Comparison of ENCODE assay signal across 8 cellular contexts in genomic region chr15:63157066-63157890, GRCh38. TPM values are rescaled to one million over a fixed set of nuclear protein-coding genes. Genes with fewer than 3 reads are reported as not detected.
DNase-seq lines count a peak whose midpoint lies in the region; ATAC-seq and TF ChIP-seq lines count a peak whose summit lies in the region.

TSS of gene RPS27L (minus strand) at chr15:63157477. CDS start at chr15:63157405, 72 bp downstream.

- H3K4me1 Mint-ChIP-seq in Caco-2 (ENCODE audit: low read depth, unreplicated experiment), result no peaks in the 10 kb centered on the region
- peaks cover 26% of the 10 kb centered on the region for H3K4me1 Mint-ChIP-seq in activated CD8-positive, alpha-beta memory T cell treated with anti-CD3 and anti-CD28 coated beads, Interleukin-2, amount 10 ng/mL, durations not matched to agents 7 days and 5 days

- peak within 1 kb of the TSS; percentile 94 for H3K27ac ChIP-seq in HUES48 (ENCODE audit: low read depth, low read length)

- H3K27ac Mint-ChIP-seq in Caco-2 (ENCODE audit: unreplicated experiment), result peak within 1 kb of the TSS; percentile 98
- H3K27ac Mint-ChIP-seq in activated CD8-positive, alpha-beta memory T cell treated with anti-CD3 and anti-CD28 coated beads, Interleukin-2, amount 10 ng/mL, durations not matched to agents 7 days and 5 days, result peak within 1 kb of the TSS; percentile 99

- H3K27me3 Mint-ChIP-seq in Caco-2 (ENCODE audit: insufficient read depth, unreplicated experiment), result no peaks in the 10 kb centered on the region
- H3K27me3 Mint-ChIP-seq in activated CD8-positive, alpha-beta memory T cell treated with anti-CD3 and anti-CD28 coated beads, Interleukin-2, amount 10 ng/mL, durations not matched to agents 7 days and 5 days, result no peaks in the 10 kb centered on the region

- TF ChIP-seq CTCF in Caco-2 (IDR thresholded peaks at IDR 0.05; ENCODE audit: insufficient read depth in 1 of 2, low read depth in 1 of 2, low read length in 1 of 2, severe bottlenecking in 1 of 2, unreplicated experiment in 1 of 2), result no peak

- peaks cover 10% of the 10 kb centered on the region for H3K36me3 Mint-ChIP-seq in Caco-2 (ENCODE audit: insufficient read depth, unreplicated experiment)
- H3K36me3 Mint-ChIP-seq in activated CD8-positive, alpha-beta memory T cell treated with anti-CD3 and anti-CD28 coated beads, Interleukin-2, amount 10 ng/mL, durations not matched to agents 7 days and 5 days, result peaks cover 31% of the 10 kb centered on the region

- H3K9ac ChIP-seq in HUES48 (ENCODE audit: low read depth, low read length) (peak within 1 kb of the TSS; percentile 87), NT2/D1 (ENCODE audit: insufficient read length, low read depth) (peak within 1 kb of the TSS; percentile 97), endocrine pancreas (ENCODE audit: control insufficient read depth, insufficient read depth, low read length) (peak within 1 kb of the TSS; percentile 91)

- BruUV-seq in Caco-2 (replicated peaks; lab: Mats Ljungman, UMichigan), result no TSS peak

- CTCF ChIA-PET in Caco-2 (lab: Charles Lee), result interaction anchor here (0.8 kb wide), 1 partner anchor 245 kb away, joined by 3 read pairs; no protein-coding TSS in a partner anchor
- CTCF ChIA-PET in activated CD8-positive, alpha-beta memory T cell treated with anti-CD3 and anti-CD28 coated beads, Interleukin-2, amount 10 ng/mL, durations not matched to agents 7 days and 5 days (lab: Charles Lee), result interaction anchor here (0.9 to 2.1 kb wide), 11 partner anchors 9 to 131 kb away, joined by 3 to 8 read pairs (median 4); no protein-coding TSS in a partner anchor

- peak within 1 kb of the TSS; percentile 99 for H3K4me3 Mint-ChIP-seq in Caco-2 (ENCODE audit: unreplicated experiment)
- peak within 1 kb of the TSS; percentile 99 for H3K4me3 Mint-ChIP-seq in activated CD8-positive, alpha-beta memory T cell treated with anti-CD3 and anti-CD28 coated beads, Interleukin-2, amount 10 ng/mL, durations not matched to agents 7 days and 5 days

- DNase-seq in Caco-2 (peak; percentile 91 to 93), NT2/D1 (ENCODE audit: low read depth, low spot score) (peak; percentile 94), mesenteric fat pad (ENCODE audit: low spot score) (peak; percentile 95)
- DNase-seq in activated CD8-positive, alpha-beta memory T cell treated with anti-CD3 and anti-CD28 coated beads, Interleukin-2, amount 10 ng/mL, durations not matched to agents 7 days and 5 days, result peak; percentile 95
- peak; percentile 76 for DNase-seq in stimulated activated CD8-positive, alpha-beta memory T cell treated with anti-CD3 and anti-CD28 coated beads, Interleukin-15, amount 100 ng/mL, for 1 hour (ENCODE audit: low read depth)

- H3K4me1 ChIP-seq in Caco-2 (0 out of 2 replicates have a peak, but pooled peaks cover 8% of the 10 kb centered on the region), HUES48 (ENCODE audit: control insufficient read depth, insufficient read depth, low read length) (no peaks in the 10 kb centered on the region), NT2/D1 (ENCODE audit: insufficient read depth, insufficient read length) (no peaks in the 10 kb centered on the region), endocrine pancreas (ENCODE audit: control insufficient read depth, insufficient read depth, low read length) (peaks cover 10% of the 10 kb centered on the region)

- intact Hi-C loops in Caco-2 (cut with micrococcal nuclease; ENCODE audit: unreplicated experiment), result loop anchor here (5.0 kb wide), 1 partner anchor 35 kb away; the partner anchor contains the start of gene LACTB

- H3K4me3 ChIP-seq in Caco-2 (ENCODE audit: low read depth, low read length) (peak within 1 kb of the TSS; percentile 92), HUES48 (ENCODE audit: low read depth, low read length) (peak within 1 kb of the TSS; percentile 93), NT2/D1 (ENCODE audit: insufficient read length, low read depth) (peak within 1 kb of the TSS; percentile 85), endocrine pancreas (ENCODE audit: control insufficient read depth, insufficient read depth, low read length) (peak within 1 kb of the TSS; percentile 98)

- H3K36me3 ChIP-seq in Caco-2 (ENCODE audit: control insufficient read depth, insufficient read depth, low read length), result peaks cover 1% of the 10 kb centered on the region; the same call in 1 of the 2 replicates
- H3K36me3 ChIP-seq in HUES48 (ENCODE audit: control insufficient read depth, insufficient read depth, low read length), result peaks cover 26% of the 10 kb centered on the region
- H3K36me3 ChIP-seq in NT2/D1 (ENCODE audit: insufficient read depth, insufficient read length, low read length), result peaks cover 31% of the 10 kb centered on the region
- no peaks in the 10 kb centered on the region for H3K36me3 ChIP-seq in endocrine pancreas (ENCODE audit: control insufficient read depth, insufficient read depth, low read length)

- ATAC-seq in GM21390 (IDR thresholded peaks at IDR 0.05; ENCODE audit: unreplicated experiment), result peak; percentile 86
- ATAC-seq in activated CD8-positive, alpha-beta memory T cell treated with anti-CD3 and anti-CD28 coated beads, Interleukin-2, amount 10 ng/mL, durations not matched to agents 7 days and 5 days, result peak; percentile 99

- H3K9me3 ChIP-seq in Caco-2 (no peaks in the 10 kb centered on the region), HUES48 (ENCODE audit: control insufficient read depth, insufficient read depth, low read length) (no peaks in the 10 kb centered on the region), NT2/D1 (ENCODE audit: insufficient read depth, low read length) (no peaks in the 10 kb centered on the region), endocrine pancreas (ENCODE audit: control insufficient read depth, low read length) (no peaks in the 10 kb centered on the region)

- H3K27me3 ChIP-seq in Caco-2 (replicated peaks; ENCODE audit: control insufficient read depth, insufficient read depth, low read length) (no peaks in the 10 kb centered on the region), HUES48 (ENCODE audit: control insufficient read depth, insufficient read depth, low read length) (no peaks in the 10 kb centered on the region), NT2/D1 (ENCODE audit: insufficient read depth, insufficient read length) (no peaks in the 10 kb centered on the region), endocrine pancreas (ENCODE audit: control insufficient read depth, insufficient read depth, low read length) (no peaks in the 10 kb centered on the region)

- H3K9me3 Mint-ChIP-seq in Caco-2 (ENCODE audit: unreplicated experiment), result no peaks in the 10 kb centered on the region
- H3K9me3 Mint-ChIP-seq in activated CD8-positive, alpha-beta memory T cell treated with anti-CD3 and anti-CD28 coated beads, Interleukin-2, amount 10 ng/mL, durations not matched to agents 7 days and 5 days (ENCODE audit: low read depth), result no peaks in the 10 kb centered on the region

- POLR2A ChIA-PET in Caco-2 (lab: Charles Lee), result interaction anchor here (1.4 kb wide), 1 partner anchor 120 kb away, joined by 4 read pairs; the partner anchor contains the start of gene APH1B

RNA-seq across cellular contexts. Expression of gene RPS27L, which starts in this region (rescaled TPM):
- 62.2 and 73.0 TPM in 2 replicates for total RNA-seq in Caco-2 (2022)
- 100 to 1,000 TPM; 192 to 223 TPM for total RNA-seq in activated CD8-positive, alpha-beta memory T cell treated with anti-CD3 and anti-CD28 coated beads, Interleukin-2, amount 10 ng/mL, durations not matched to agents 7 days and 5 days
- total RNA-seq in mesenteric fat pad, result 158 TPM

Comparison
In these comparisons a context has a peak if more than half of its experiments do, and no peak if none do; other contexts are left out.
1. Peak in every context shown above with its lines: DNase-seq, ATAC-seq, H3K4me3 ChIP-seq and H3K27ac ChIP-seq.